20 cellular contexts compared by ENCODE assay signal in genomic region chr18:49988101-49988500, GRCh38.
DNase-seq lines count a peak whose midpoint lies in the region; ATAC-seq and TF ChIP-seq lines count a peak whose summit lies in the region.
"Had no signal": no experiment of that assay in that cellular context is flagged by ENCODE, and none has a peak within 500 bp of the region (broad histone marks: within the 10 kb centered on the region; RNA-seq: fewer than 3 reads in every experiment).

No MANE protein-coding gene starts in this region.

- ATAC-seq in Right ventricle myocardium inferior (peak; percentile 36), aorta (ENCODE audit: low FRiP score) (no peak)
- ATAC-seq: HCT116, T-helper 17 cell had no signal

- peak overlapping the region; percentile 21 for H3K27ac ChIP-seq in HUES48 (ENCODE audit: low read depth, low read length)
- peak overlapping the region in 2 of 3 donors; percentile 15 to 42 for H3K27ac ChIP-seq in thyroid gland
- H3K27ac ChIP-seq in aorta (ENCODE audit: low read depth in 1 of 2, low read length in 2 of 2), result no peak overlapping the region
- H3K27ac ChIP-seq: HL-60 had no signal

- H3K4me3 ChIP-seq in HUES48 (ENCODE audit: low read depth, low read length) (no peak overlapping the region), thyroid gland (replicated peaks in 1 of 3) (no peak overlapping the region), aorta (ENCODE audit: low read length in 2 of 2) (no peak overlapping the region)

- H3K27me3 ChIP-seq in HUES48 (ENCODE audit: control insufficient read depth, insufficient read depth, low read length), result no peaks in the 10 kb centered on the region
- H3K27me3 ChIP-seq in thyroid gland, result no peaks in the 10 kb centered on the region
- H3K27me3 ChIP-seq in aorta (ENCODE audit: control insufficient read depth in 1 of 2, insufficient read depth in 2 of 2, low read length in 1 of 2), result no peaks in the 10 kb centered on the region
- H3K27me3 ChIP-seq: BE2C had no signal

- no peak for TF ChIP-seq POLR2A in thyroid gland (IDR thresholded peaks at IDR 0.05)

- DNase-seq in Right ventricle myocardium inferior (ENCODE audit: missing footprints) (no peak), cardiac septum (ENCODE audit: low spot score) (no peak), cerebellar cortex (ENCODE audit: low spot score) (peak; percentile 48), thyroid gland (peak; percentile 49 to 64), NCI-H1694 treated with DMSO at 0.1 percent for 48 hours (lab: John Stamatoyannopoulos, UW) (no peak), aorta (no peak)
- DNase-seq: BE2C, DND-41, GOT3, KBM-7, NCI-H1436 treated with DMSO at 0.1 percent for 48 hours, NCI-H2029, NCI-H226, NCI-H524, NCI-H774, OCI-M1, T-helper 17 cell had no signal

- 61 to 62% methylated on average over 5 of the region's 5 CpGs for WGBS in thyroid gland, 2 donors
- 78 to 85% methylated on average over 5 of the region's 5 CpGs for WGBS in aorta, 2 donors

- H3K4me1 ChIP-seq in HUES48 (ENCODE audit: control insufficient read depth, insufficient read depth, low read length) (peaks cover 22% of the 10 kb centered on the region), thyroid gland (peaks cover 12% of the 10 kb centered on the region in 2 donors), aorta (ENCODE audit: control insufficient read depth in 1 of 2, insufficient read depth in 2 of 2, low read length in 2 of 2) (no peaks in the 10 kb centered on the region)
- H3K4me1 ChIP-seq: BE2C had no signal

- intact Hi-C loops in Right ventricle myocardium inferior (cut with DNase I) (no loop called here), cardiac septum (cut with DNase I) (no loop called here), thyroid gland (cut with DNase I) (no loop called here), aorta (cut with DNase I) (no loop called here)

- no peak overlapping the region for H3K9ac ChIP-seq in HUES48 (ENCODE audit: low read depth, low read length)

- TF ChIP-seq CTCF in thyroid gland (IDR thresholded peaks at IDR 0.05), result no peak

- no peaks in the 10 kb centered on the region for H3K36me3 ChIP-seq in HUES48 (ENCODE audit: control insufficient read depth, insufficient read depth, low read length)
- H3K36me3 ChIP-seq in thyroid gland, result no peaks in the 10 kb centered on the region
- peaks cover 0 to 2% of the 10 kb centered on the region in 2 donors for H3K36me3 ChIP-seq in aorta (ENCODE audit: control insufficient read depth in 1 of 2, insufficient read depth in 2 of 2, low read length in 1 of 2)
- H3K36me3 ChIP-seq: BE2C had no signal

- no peaks in the 10 kb centered on the region for H3K9me3 ChIP-seq in HUES48 (ENCODE audit: control insufficient read depth, insufficient read depth, low read length)
- no peaks in the 10 kb centered on the region for H3K9me3 ChIP-seq in thyroid gland
- no peaks in the 10 kb centered on the region for H3K9me3 ChIP-seq in aorta (ENCODE audit: control insufficient read depth, low read length)
- H3K9me3 ChIP-seq: BE2C had no signal

Comparison
In these comparisons a context has a peak if more than half of its experiments do, and no peak if none do; other contexts are left out.
1. DNase-seq: peak in cerebellar cortex (single experiment) and thyroid gland (2 of 2); none in Right ventricle myocardium inferior (single experiment), cardiac septum (single experiment), NCI-H1694 treated with DMSO at 0.1 percent for 48 hours (single experiment) and aorta (0 of 2).
2. H3K27ac ChIP-seq: peak in HUES48 (single experiment) and thyroid gland (2 of 3); none in aorta (0 of 2).